In the genomic region with DNA sequence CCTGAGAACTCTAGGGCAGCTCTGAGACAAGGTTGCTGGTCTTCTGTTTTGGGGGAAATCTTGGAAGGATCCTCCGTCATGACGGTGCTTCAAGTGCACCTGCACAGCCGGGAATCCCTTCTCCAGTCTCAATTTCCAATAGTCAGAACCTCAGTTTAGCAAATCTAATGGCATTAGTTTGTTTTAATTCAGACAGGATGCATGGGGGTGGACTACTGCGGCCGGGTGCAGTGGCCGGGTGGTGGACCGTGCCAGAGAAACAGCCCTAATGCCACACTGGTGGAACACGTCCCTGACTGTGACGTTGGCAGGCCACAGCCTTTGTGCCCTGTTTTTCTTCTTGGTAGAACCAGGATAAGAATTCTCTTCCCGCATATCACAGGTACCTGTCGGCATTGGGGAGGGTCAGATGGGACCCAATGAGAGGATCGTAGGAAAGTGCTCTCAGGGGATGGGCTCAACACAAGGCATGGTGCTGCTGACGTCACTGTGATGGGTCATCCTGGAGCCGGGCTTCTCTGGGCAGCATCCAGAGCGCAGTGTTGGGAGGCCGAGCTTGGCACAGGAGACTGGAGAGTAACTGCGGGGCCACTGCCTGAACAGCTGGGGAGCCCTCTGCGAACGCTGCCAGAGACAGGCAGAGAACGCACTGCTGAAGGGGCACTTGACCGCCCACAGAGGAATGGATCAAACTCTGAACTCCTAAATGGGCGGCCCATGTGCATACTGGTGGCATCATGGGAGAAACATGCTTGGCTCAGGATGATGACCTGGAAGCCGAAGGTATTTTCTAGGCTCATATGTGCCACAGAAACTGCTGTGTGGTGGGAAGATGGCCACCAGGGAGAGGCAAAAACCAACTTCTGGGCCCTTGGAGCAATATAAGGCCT, we compare ENCODE assay signal across 1 cellular context.
TF ChIP-seq lines count a peak whose summit lies in the region.

No MANE protein-coding gene starts in this region.

TF ChIP-seq in HepG2, 621 proteins besides CTCF, POLR2A, EP300 and RAD21:
- TF ChIP-seq ATF7 (IDR thresholded peaks at IDR 0.05) (peak; percentile 37; the same call in 1 of the 2 replicates), ATF7 (CRISPR knock-in tag; IDR thresholded peaks at IDR 0.05) (no peak), CREB1 (IDR thresholded peaks at IDR 0.05) (peak; percentile 90), CREB1 (CRISPR knock-in tag; IDR thresholded peaks at IDR 0.05) (no peak), MIXL1 (CRISPR knock-in tag; IDR thresholded peaks at IDR 0.05) (no peak)
